In the genomic region with DNA sequence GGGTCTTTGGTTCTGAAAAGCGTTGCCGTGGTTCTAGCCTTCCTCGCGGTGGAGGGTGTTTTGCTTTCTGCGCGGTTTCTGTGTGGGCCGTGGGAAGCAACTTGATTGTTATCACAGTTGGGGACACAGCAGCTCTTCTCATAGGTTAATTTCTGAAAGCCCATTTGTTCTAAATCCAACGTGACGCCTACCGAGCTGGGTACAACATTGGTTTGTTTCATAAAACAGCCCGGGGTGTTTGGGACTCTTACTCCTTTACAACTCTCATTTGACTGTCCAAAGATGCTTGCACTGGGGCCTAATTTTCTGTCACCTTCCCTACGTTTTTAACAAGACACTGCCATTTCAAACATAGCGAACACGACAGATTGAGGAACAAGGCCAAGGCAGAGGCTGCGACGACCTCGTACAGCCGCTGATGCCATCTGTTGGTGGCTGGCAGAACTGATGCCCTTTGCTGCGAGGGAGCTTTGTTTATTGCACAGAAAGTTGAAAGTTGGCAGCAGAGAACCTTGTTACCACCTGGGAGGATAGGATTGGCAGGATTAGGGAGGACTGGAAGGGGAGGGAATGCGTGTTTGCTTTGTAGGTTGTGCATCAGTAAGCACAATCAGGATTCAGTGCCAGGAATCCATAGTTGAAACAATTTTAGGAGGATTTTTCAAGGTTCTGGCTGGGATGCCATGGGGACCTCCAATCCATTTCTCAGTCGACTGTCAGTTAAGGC, we compare ENCODE assay signal across 9 cellular contexts.
A peak's percentile ranks its signal among the peaks of the same experiment; 100 is the strongest.
DNase-seq lines count a peak whose midpoint lies in the region; ATAC-seq, FAIRE-seq and TF ChIP-seq lines count a peak whose summit lies in the region.
"Had no signal": no experiment of that assay in that cellular context is flagged by ENCODE, and none has a peak within 500 bp of the region (broad histone marks: within the 10 kb centered on the region; RNA-seq: fewer than 3 reads in every experiment).

No MANE protein-coding gene starts in this region.

- ATAC-seq in HG02763 (IDR thresholded peaks at IDR 0.05; ENCODE audit: unreplicated experiment) (peak; percentile 80), WTC11 (peak; percentile 79), GM18520 (IDR thresholded peaks at IDR 0.05; ENCODE audit: unreplicated experiment) (no peak)

- TF ChIP-seq CTCF in WTC11 (IDR thresholded peaks at IDR 0.05) = peak; percentile 48

- POLR2A ChIA-PET in WTC11 (lab: Charles Lee) = no interaction called here

- peaks cover 8% of the 10 kb centered on the region for H3K36me3 Mint-ChIP-seq in WTC11

- H3K4me1 Mint-ChIP-seq in WTC11 = peaks cover 44% of the 10 kb centered on the region

- CTCF ChIA-PET in WTC11 (lab: Charles Lee) = interaction anchor here (0.6 to 4.4 kb wide), 40 partner anchors 9 to 467 kb away, joined by 3 to 38 read pairs (median 4); a partner anchor contains a TSS

- peak; percentile 55 for FAIRE-seq in islet of Langerhans (lab: Jason Lieb, UNC)

- DNase-seq in D341Med (ENCODE audit: low spot score) (peak; percentile 92), NCI-H2196 treated with DMSO at 0.1 percent for 48 hours (lab: John Stamatoyannopoulos, UW; ENCODE audit: unreplicated experiment) (peak; percentile 83), WTC11 (ENCODE audit: low spot score) (peak; percentile 78), T47D (ENCODE audit: low read depth in 1 of 2, low spot score in 1 of 2) (peak; percentile 86)
- DNase-seq in stimulated activated CD4-positive, alpha-beta T cell treated with anti-CD3 and anti-CD28 coated beads, Interleukin-15, amount 100 ng/mL, for 24 hours = peak; percentile 88

- in situ Hi-C loops in T47D (cut with HindIII; ENCODE audit: low pct_unique_long_range_greater_than_20kb, low sequenced_read_pairs) = no loop called here

- no peaks in the 10 kb centered on the region for H3K27me3 Mint-ChIP-seq in WTC11 (ENCODE audit: low read depth)
- H3K27me3 Mint-ChIP-seq: dendritic cell treated with granulocyte-macrophage colony-stimulating factor and Interleukin-4, amounts not matched to agents 40 ng/mL and 50 ng/mL, for 4 days had no signal

- H3K27ac Mint-ChIP-seq in WTC11 = peak overlapping the region; percentile 59
- H3K27ac Mint-ChIP-seq: dendritic cell treated with granulocyte-macrophage colony-stimulating factor and Interleukin-4, amounts not matched to agents 40 ng/mL and 50 ng/mL, for 4 days had no signal

- peaks cover 8% of the 10 kb centered on the region for H3K9me3 Mint-ChIP-seq in WTC11
- H3K9me3 Mint-ChIP-seq: dendritic cell treated with granulocyte-macrophage colony-stimulating factor and Interleukin-4, amounts not matched to agents 40 ng/mL and 50 ng/mL, for 4 days had no signal

- no peak overlapping the region for H3K4me3 Mint-ChIP-seq in WTC11
- H3K4me3 Mint-ChIP-seq: dendritic cell treated with granulocyte-macrophage colony-stimulating factor and Interleukin-4, amounts not matched to agents 40 ng/mL and 50 ng/mL, for 4 days had no signal

TF ChIP-seq in WTC11, 78 proteins besides CTCF, POLR2A, EP300 and RAD21:
- TF ChIP-seq ETV6 (CRISPR knock-in tag; IDR thresholded peaks at IDR 0.05) (0 out of 2 replicates have a peak, but pooled peaks have one; percentile 44), CREM (CRISPR knock-in tag; IDR thresholded peaks at IDR 0.05) (0 out of 2 replicates have a peak, but pooled peaks have one; percentile 23), RORB (CRISPR knock-in tag; IDR thresholded peaks at IDR 0.05) (no peak)
